Comparison of ENCODE assay signal across 13 cellular contexts in genomic region chr2:232363784-232364615, GRCh38. TPM values are rescaled to one million over a fixed set of nuclear protein-coding genes. Genes with fewer than 3 reads are reported as not detected.
DNase-seq lines count a peak whose midpoint lies in the region; ATAC-seq, FAIRE-seq and TF ChIP-seq lines count a peak whose summit lies in the region.
"Had no signal": no experiment of that assay in that cellular context is flagged by ENCODE, and none has a peak within 500 bp of the region (broad histone marks: within the 10 kb centered on the region; RNA-seq: fewer than 3 reads in every experiment).

No MANE protein-coding gene starts in this region.

- H3K4me1 ChIP-seq in left lung: peaks cover 0 to 5% of the 10 kb centered on the region in 2 donors
- H3K4me1 ChIP-seq: parathyroid adenoma had no signal

- no peaks in the 10 kb centered on the region for H3K36me3 Mint-ChIP-seq in T-helper 2 cell treated with Interferon-gamma antibody and Interleukin-4, amounts not matched to agents 5 μg/mL and 100 μg/mL, for 36 hours (ENCODE audit: low read depth)
- no peaks in the 10 kb centered on the region for H3K36me3 Mint-ChIP-seq in mesothelial cell of epicardium

- intact Hi-C loops in left lung (cut with DNase I): no loop called here

- H3K4me1 Mint-ChIP-seq in T-helper 2 cell treated with Interferon-gamma antibody and Interleukin-4, amounts not matched to agents 5 μg/mL and 100 μg/mL, for 36 hours (ENCODE audit: low read depth): peaks cover 15% of the 10 kb centered on the region
- H3K4me1 Mint-ChIP-seq in mesothelial cell of epicardium: peaks cover 12% of the 10 kb centered on the region

- H3K27ac ChIP-seq in AG04450 (ENCODE audit: low read depth, low read length) (no peak overlapping the region), left lung (no peak overlapping the region)
- H3K27ac ChIP-seq: parathyroid adenoma had no signal

- POLR2A ChIA-PET in AG04450 (lab: Yijun Ruan, JAX): interaction anchor here (0.6 to 0.7 kb wide), 3 partner anchors 14 to 767 kb away, joined by 4 to 5 read pairs (median 5); no protein-coding TSS in a partner anchor

- H3K4me3 Mint-ChIP-seq in T-helper 2 cell treated with Interferon-gamma antibody and Interleukin-4, amounts not matched to agents 5 μg/mL and 100 μg/mL, for 36 hours: peak overlapping the region; percentile 83
- H3K4me3 Mint-ChIP-seq in mesothelial cell of epicardium: no peak overlapping the region

- no peaks in the 10 kb centered on the region for H3K27me3 Mint-ChIP-seq in T-helper 2 cell treated with Interferon-gamma antibody and Interleukin-4, amounts not matched to agents 5 μg/mL and 100 μg/mL, for 36 hours (ENCODE audit: low read depth)
- H3K27me3 Mint-ChIP-seq in mesothelial cell of epicardium (ENCODE audit: low read depth): no peaks in the 10 kb centered on the region

- DNase-seq in AG04450 (ENCODE audit: low read depth, low spot score): no peak
- peak; percentile 64 for DNase-seq in GM19239 (ENCODE audit: insufficient read length, low spot score)
- peak; percentile 13 for DNase-seq in T-helper 2 cell treated with Interferon-gamma antibody and Interleukin-4, amounts not matched to agents 5 μg/mL and 100 μg/mL, for 36 hours (ENCODE audit: low spot score)
- no peak for DNase-seq in left lung
- no peak for DNase-seq in mesothelial cell of epicardium (ENCODE audit: low spot score in 2 of 2, unreplicated experiment in 2 of 2)
- no peak for DNase-seq in effector CD4-positive, alpha-beta T cell
- DNase-seq: NCI-H2107 had no signal

- TF ChIP-seq CTCF in AG04450 (IDR thresholded peaks at IDR 0.05; ENCODE audit: low read depth, low read length): no peak
- no peak for TF ChIP-seq CTCF in left lung (IDR thresholded peaks at IDR 0.05)
- TF ChIP-seq CTCF in mesothelial cell of epicardium (IDR thresholded peaks at IDR 0.05; ENCODE audit: unreplicated experiment): no peak

- no peaks in the 10 kb centered on the region for H3K9me3 Mint-ChIP-seq in T-helper 2 cell treated with Interferon-gamma antibody and Interleukin-4, amounts not matched to agents 5 μg/mL and 100 μg/mL, for 36 hours
- H3K9me3 Mint-ChIP-seq in mesothelial cell of epicardium: no peaks in the 10 kb centered on the region

- no peaks in the 10 kb centered on the region for H3K9me3 ChIP-seq in AG04450 (ENCODE audit: control insufficient read depth, insufficient read depth, low read length)
- H3K9me3 ChIP-seq in left lung: peaks cover 0 to 6% of the 10 kb centered on the region in 2 donors

- CTCF ChIA-PET in AG04450 (lab: Charles Lee): interaction anchor here (0.6 to 1.9 kb wide), 4 partner anchors 219 to 463 kb away, joined by 4 to 7 read pairs (median 5); no protein-coding TSS in a partner anchor

- no peaks in the 10 kb centered on the region for H3K36me3 ChIP-seq in left lung

- H3K27me3 ChIP-seq in AG04450 (ENCODE audit: control insufficient read depth, insufficient read depth, low read length) (no peaks in the 10 kb centered on the region), left lung (no peaks in the 10 kb centered on the region)

- H3K27ac Mint-ChIP-seq in T-helper 2 cell treated with Interferon-gamma antibody and Interleukin-4, amounts not matched to agents 5 μg/mL and 100 μg/mL, for 36 hours: peak overlapping the region; percentile 80
- no peak overlapping the region for H3K27ac Mint-ChIP-seq in mesothelial cell of epicardium

- H3K4me3 ChIP-seq in AG04450 (ENCODE audit: low read depth, low read length) (peak overlapping the region; percentile 10; the same call in 1 of the 2 replicates), left lung (peak overlapping the region in 1 of 2 donors; percentile 11)

- peak; percentile 26 for FAIRE-seq in GM19239 (lab: Jason Lieb, UNC)
- FAIRE-seq: H54 had no signal

- ATAC-seq in left lung (peak; percentile 23), GM21515 (IDR thresholded peaks at IDR 0.05; ENCODE audit: unreplicated experiment) (no peak), GM21576 (IDR thresholded peaks at IDR 0.05; ENCODE audit: unreplicated experiment) (no peak)

RNA-seq across cellular contexts. Expression of gene ALPP, which starts 14.6 kb away (rescaled TPM):
- polyA plus RNA-seq in AG04450 (2011; rRNA removed): not detected in 2 replicates
- not detected in 2 replicates for polyA minus RNA-seq in AG04450 (2011; rRNA and poly(A)+ RNA removed)
- 10 to 100 TPM in 1 of 2 donors, 1 to 10 TPM in 1; 3.1 to 14.1 TPM for total RNA-seq in left lung
- not detected in 3 replicates for total RNA-seq in mesothelial cell of epicardium
- total RNA-seq: activated CD8-positive, alpha-beta memory T cell treated with anti-CD3 and anti-CD28 coated beads for 36 hours; subcutaneous adipose tissue had no signal

RNA-seq across cellular contexts. Expression of gene ALPG, which starts 42.6 kb away (rescaled TPM):
- not detected in 2 replicates for polyA plus RNA-seq in AG04450 (2011; rRNA removed)
- polyA minus RNA-seq in AG04450 (2011; rRNA and poly(A)+ RNA removed): not detected in 2 replicates
- total RNA-seq in left lung: under 1 TPM in 1 of 2 donors, not detected in 1; 0.16 TPM
- not detected in 3 replicates for total RNA-seq in mesothelial cell of epicardium
- total RNA-seq: activated CD8-positive, alpha-beta memory T cell treated with anti-CD3 and anti-CD28 coated beads for 36 hours; subcutaneous adipose tissue had no signal

Comparison
In these comparisons a context has a peak if more than half of its experiments do, and no peak if none do; other contexts are left out.
1. DNase-seq: peak in GM19239 (single experiment) and T-helper 2 cell treated with Interferon-gamma antibody and Interleukin-4, amounts not matched to agents 5 μg/mL and 100 μg/mL, for 36 hours (single experiment); none in AG04450 (single experiment), left lung (0 of 2), mesothelial cell of epicardium (0 of 2) and effector CD4-positive, alpha-beta T cell (single experiment).